ENCODE assay signal across 24 cellular contexts in the genomic region with DNA sequence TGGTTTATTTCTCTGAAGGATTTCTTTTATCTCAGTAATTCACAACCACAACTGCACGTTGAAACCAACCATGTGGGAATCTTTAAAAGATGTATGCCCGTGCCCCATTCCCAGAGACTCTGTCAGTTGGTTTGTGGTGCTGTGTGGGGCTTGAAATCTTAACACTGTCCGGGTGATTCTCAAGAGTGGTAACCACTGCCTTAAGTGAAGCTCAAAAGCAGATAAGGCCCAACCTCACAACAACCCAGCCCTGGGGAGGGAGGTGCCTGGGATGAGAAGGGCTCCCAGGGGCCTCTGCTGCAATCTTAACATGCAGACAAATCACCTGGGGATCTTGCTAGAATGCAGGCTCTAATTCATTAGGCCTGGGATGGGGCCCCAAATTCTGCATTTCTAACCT. TPM values are rescaled to one million over a fixed set of nuclear protein-coding genes. Genes with fewer than 3 reads are reported as not detected.
"Had no signal": no experiment of that assay in that cellular context is flagged by ENCODE, and none has a peak within 500 bp of the region (broad histone marks: within the 10 kb centered on the region; RNA-seq: fewer than 3 reads in every experiment).

No MANE protein-coding gene starts in this region.

- H3K27me3 ChIP-seq: ovary, suprapubic skin, tibial artery had no signal

- H3K36me3 ChIP-seq: left ventricle myocardium inferior, prostate gland had no signal

- H3K4me3 ChIP-seq: left ventricle myocardium inferior, lung, mucosa of descending colon, ovary, prostate gland, skin epidermis, suprapubic skin, thoracic aorta, tibial artery, upper lobe of right lung had no signal

- H3K27ac ChIP-seq: left ventricle myocardium inferior, ovary, prostate gland, skin epidermis, suprapubic skin, thoracic aorta, tibial artery, upper lobe of right lung had no signal

- DNase-seq: hypothalamus; immature natural killer cell; kidney; left ventricle myocardium inferior; midbrain; mucosa of descending colon; naive thymus-derived CD4-positive, alpha-beta T cell; ovary; retina; right cardiac atrium; stimulated activated CD4-positive, alpha-beta T cell treated with anti-CD3 and anti-CD28 coated beads, Interleukin-12 subunit alpha, Interleukin-12 subunit beta, amount 100 ng/mL, for 4 hours; stimulated activated CD4-positive, alpha-beta T cell treated with anti-CD3 and anti-CD28 coated beads, Interleukin-15, amount 100 ng/mL, for 24 hours; stimulated activated CD4-positive, alpha-beta T cell treated with anti-CD3 and anti-CD28 coated beads, Interleukin-2, amount 100 ng/mL, for 24 hours; stimulated activated CD4-positive, alpha-beta T cell treated with anti-CD3 and anti-CD28 coated beads, Interleukin-4, amount 100 ng/mL, for 1 hour; stimulated activated naive B cell treated with anti-CD40 and anti-IgM and Interleukin-4, amounts not matched to agents 10 μg/mL and 1 μg/mL and 100 μg/mL, for 72 hours; tibial artery; trophoblast cell; upper lobe of right lung had no signal

- H3K4me1 ChIP-seq: left ventricle myocardium inferior, suprapubic skin, tibial artery, upper lobe of right lung had no signal

RNA-seq across cellular contexts. Expression of a gene that starts 13.4 kb away (rescaled TPM):
- polyA plus RNA-seq: immature natural killer cell, neural cell had no signal
